ENCODE assay signal across 1 cellular context in the genomic region with DNA sequence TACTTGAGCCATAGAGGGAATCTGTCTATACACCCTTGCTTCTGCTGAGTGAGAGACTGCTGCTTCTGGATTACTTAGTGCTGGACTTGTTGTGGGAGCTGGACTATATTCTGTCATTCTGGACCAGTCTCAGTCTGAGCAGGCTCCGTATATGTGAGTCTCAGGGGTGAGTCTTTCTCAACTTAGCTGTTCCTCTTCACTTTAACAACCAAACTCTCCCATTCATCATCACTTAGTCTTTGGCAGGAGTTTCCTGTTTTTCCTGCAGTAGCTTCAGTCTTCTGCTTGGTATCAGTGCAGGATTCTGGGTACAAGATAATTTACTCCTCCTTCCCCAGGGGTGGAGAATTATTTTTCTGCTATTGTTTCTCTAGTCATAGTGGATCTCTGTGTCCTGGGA.
TF ChIP-seq lines count a peak whose summit lies in the region.

No MANE protein-coding gene starts in this region.

TF ChIP-seq in H1, 55 proteins besides CTCF, POLR2A, EP300 and RAD21 (continued from another document):
- TF ChIP-seq, protein P1, sequence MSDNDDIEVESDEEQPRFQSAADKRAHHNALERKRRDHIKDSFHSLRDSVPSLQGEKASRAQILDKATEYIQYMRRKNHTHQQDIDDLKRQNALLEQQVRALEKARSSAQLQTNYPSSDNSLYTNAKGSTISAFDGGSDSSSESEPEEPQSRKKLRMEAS (IDR thresholded peaks at IDR 0.05): no peak
- no peak for TF ChIP-seq CBX5 (IDR thresholded peaks at IDR 0.05; ENCODE audit: low read depth, low read length)
- TF ChIP-seq SIRT6 (IDR thresholded peaks at IDR 0.05; ENCODE audit: low read length): no peak
